ENCODE assay signal across 28 cellular contexts in genomic region chr22:49594078-49594477, GRCh38.
DNase-seq lines count a peak whose midpoint lies in the region; ATAC-seq, FAIRE-seq and TF ChIP-seq lines count a peak whose summit lies in the region.
"Had no signal": no experiment of that assay in that cellular context is flagged by ENCODE, and none has a peak within 500 bp of the region (broad histone marks: within the 10 kb centered on the region; RNA-seq: fewer than 3 reads in every experiment).

No MANE protein-coding gene starts in this region.

- no peaks in the 10 kb centered on the region for H3K4me1 ChIP-seq in kidney (ENCODE audit: control insufficient read depth in 1 of 2, insufficient read depth in 1 of 2, low read depth in 1 of 2, low read length in 2 of 2)
- H3K4me1 ChIP-seq in upper lobe of left lung = peaks cover 0 to 21% (median 9%) of the 10 kb centered on the region in 4 donors
- H3K4me1 ChIP-seq: BE2C had no signal

- H3K4me1 Mint-ChIP-seq in activated naive CD4-positive, alpha-beta T cell treated with anti-CD3 and anti-CD28 coated beads, Interleukin-2, amount 10 ng/mL, durations not matched to agents 7 days and 5 days = no peaks in the 10 kb centered on the region
- H3K4me1 Mint-ChIP-seq: CD14-positive monocyte; CD8-positive, alpha-beta memory T cell had no signal

- no peaks in the 10 kb centered on the region for H3K27me3 ChIP-seq in upper lobe of left lung
- H3K27me3 ChIP-seq: BE2C, BLaER1 had no signal

- FAIRE-seq in kidney (lab: Jason Lieb, UNC) = no peak
- FAIRE-seq: A204.1, GM12878, GM12892, GM18507 had no signal

- H3K27ac Mint-ChIP-seq in activated naive CD4-positive, alpha-beta T cell treated with anti-CD3 and anti-CD28 coated beads, Interleukin-2, amount 10 ng/mL, durations not matched to agents 7 days and 5 days = no peak overlapping the region
- H3K27ac Mint-ChIP-seq in activated naive CD4-positive, alpha-beta T cell treated with anti-CD3 and anti-CD28 coated beads, Interleukin-2, amount 50 U/mL, for 72 hours = no peak overlapping the region
- H3K27ac Mint-ChIP-seq: CD14-positive monocyte; CD4-positive, alpha-beta memory T cell; CD4-positive, CD25-positive, alpha-beta regulatory T cell had no signal

- WGBS in upper lobe of left lung, 2 donors = 80 to 82% methylated on average over 5 to 6 of the region's 6 CpGs

- intact Hi-C loops in kidney (cut with DNase I) = no loop called here

- H3K9me3 Mint-ChIP-seq in activated naive CD4-positive, alpha-beta T cell treated with anti-CD3 and anti-CD28 coated beads, Interleukin-2, amount 10 ng/mL, durations not matched to agents 7 days and 5 days = peaks cover 1% of the 10 kb centered on the region
- H3K9me3 Mint-ChIP-seq in activated naive CD4-positive, alpha-beta T cell treated with anti-CD3 and anti-CD28 coated beads, Interleukin-2, amount 50 U/mL, for 72 hours = no peaks in the 10 kb centered on the region
- H3K9me3 Mint-ChIP-seq: CD4-positive, alpha-beta memory T cell; CD4-positive, CD25-positive, alpha-beta regulatory T cell had no signal

- DNase-seq in activated naive CD4-positive, alpha-beta T cell treated with anti-CD3 and anti-CD28 coated beads, Interleukin-2, amount 10 ng/mL, durations not matched to agents 7 days and 5 days = peak; percentile 1
- no peak for DNase-seq in activated naive CD4-positive, alpha-beta T cell treated with anti-CD3 and anti-CD28 coated beads, Interleukin-2, amount 50 U/mL, for 72 hours (ENCODE audit: low spot score in 2 of 2)
- peak; percentile 39 for DNase-seq in kidney
- DNase-seq in mesenteric fat pad (ENCODE audit: low spot score) = peak; percentile 65
- DNase-seq in upper lobe of left lung = peak in 1 of 2 donors; percentile 27
- no peak for DNase-seq in NCI-H187 treated with DMSO at 0.1 percent for 48 hours (lab: John Stamatoyannopoulos, UW)
- DNase-seq: ACHN; BE2C; C1 segment of cervical spinal cord; CD4-positive, alpha-beta memory T cell; CD4-positive, CD25-positive, alpha-beta regulatory T cell; CD8-positive, alpha-beta memory T cell; COR-L47; DMS 273 treated with DMSO at 0.1 percent for 48 hours; DMS153; DMS53; DMS79; DND-41; EL; GDM1 had no signal

- H3K27ac ChIP-seq in kidney (ENCODE audit: low read depth in 2 of 2, low read length in 2 of 2) (no peak overlapping the region), upper lobe of left lung (peak overlapping the region; percentile 54 to 85 (median 78))
- H3K27ac ChIP-seq: 22Rv1, BLaER1 had no signal

- CTCF ChIA-PET in activated naive CD4-positive, alpha-beta T cell treated with anti-CD3 and anti-CD28 coated beads, Interleukin-2, amount 10 ng/mL, durations not matched to agents 7 days and 5 days (lab: Charles Lee) = no interaction called here

- H3K9me3 ChIP-seq in kidney (ENCODE audit: control insufficient read depth in 1 of 2, low read length in 2 of 2) = peaks cover 3 to 4% of the 10 kb centered on the region in 2 donors
- no peaks in the 10 kb centered on the region for H3K9me3 ChIP-seq in upper lobe of left lung
- H3K9me3 ChIP-seq: BE2C had no signal

- TF ChIP-seq POLR2A in upper lobe of left lung (IDR thresholded peaks at IDR 0.05) = no peak

- no peak overlapping the region for H3K4me3 Mint-ChIP-seq in activated naive CD4-positive, alpha-beta T cell treated with anti-CD3 and anti-CD28 coated beads, Interleukin-2, amount 10 ng/mL, durations not matched to agents 7 days and 5 days
- H3K4me3 Mint-ChIP-seq: CD14-positive monocyte; CD4-positive, alpha-beta memory T cell; CD4-positive, CD25-positive, alpha-beta regulatory T cell; CD8-positive, alpha-beta memory T cell had no signal

- no peak overlapping the region for H3K9ac ChIP-seq in kidney (ENCODE audit: low read length in 2 of 2)
- H3K9ac ChIP-seq: BLaER1 had no signal

- ATAC-seq in activated naive CD4-positive, alpha-beta T cell treated with anti-CD3 and anti-CD28 coated beads, Interleukin-2, amount 50 U/mL, for 72 hours = no peak
- no peak for ATAC-seq in upper lobe of left lung (ENCODE audit: low FRiP score in 2 of 2)
- ATAC-seq in GM21786 (IDR thresholded peaks at IDR 0.05; ENCODE audit: unreplicated experiment) = no peak
- ATAC-seq: GM12878 had no signal

- no peaks in the 10 kb centered on the region for H3K36me3 ChIP-seq in kidney (ENCODE audit: control insufficient read depth in 1 of 2, insufficient read depth in 2 of 2, low read length in 2 of 2)
- H3K36me3 ChIP-seq in upper lobe of left lung = no peaks in the 10 kb centered on the region
- H3K36me3 ChIP-seq: BE2C had no signal

- no peak overlapping the region for H3K4me3 ChIP-seq in kidney (ENCODE audit: low read length in 2 of 2)
- no peak overlapping the region for H3K4me3 ChIP-seq in upper lobe of left lung
- H3K4me3 ChIP-seq: BLaER1, GM12878 had no signal

- H3K36me3 Mint-ChIP-seq in activated naive CD4-positive, alpha-beta T cell treated with anti-CD3 and anti-CD28 coated beads, Interleukin-2, amount 10 ng/mL, durations not matched to agents 7 days and 5 days = no peaks in the 10 kb centered on the region
- no peaks in the 10 kb centered on the region for H3K36me3 Mint-ChIP-seq in activated naive CD4-positive, alpha-beta T cell treated with anti-CD3 and anti-CD28 coated beads, Interleukin-2, amount 50 U/mL, for 72 hours
- H3K36me3 Mint-ChIP-seq: CD4-positive, CD25-positive, alpha-beta regulatory T cell had no signal

- no peak for TF ChIP-seq EP300 in upper lobe of left lung (IDR thresholded peaks at IDR 0.05)

- H3K27me3 Mint-ChIP-seq in activated naive CD4-positive, alpha-beta T cell treated with anti-CD3 and anti-CD28 coated beads, Interleukin-2, amount 10 ng/mL, durations not matched to agents 7 days and 5 days = no peaks in the 10 kb centered on the region
- H3K27me3 Mint-ChIP-seq: CD4-positive, alpha-beta memory T cell; CD4-positive, CD25-positive, alpha-beta regulatory T cell; CD8-positive, alpha-beta memory T cell had no signal

- TF ChIP-seq CTCF in kidney (IDR thresholded peaks at IDR 0.05; ENCODE audit: borderline replicate concordance, extremely low read depth, insufficient read depth) (no peak), upper lobe of left lung (IDR thresholded peaks at IDR 0.05) (no peak)

Comparison
In these comparisons a context has a peak if more than half of its experiments do, and no peak if none do; other contexts are left out.
1. DNase-seq: peak in activated naive CD4-positive, alpha-beta T cell treated with anti-CD3 and anti-CD28 coated beads, Interleukin-2, amount 10 ng/mL, durations not matched to agents 7 days and 5 days (single experiment), kidney (single experiment) and mesenteric fat pad (single experiment); none in activated naive CD4-positive, alpha-beta T cell treated with anti-CD3 and anti-CD28 coated beads, Interleukin-2, amount 50 U/mL, for 72 hours (0 of 2) and NCI-H187 treated with DMSO at 0.1 percent for 48 hours (single experiment).
2. H3K27ac ChIP-seq: peak in upper lobe of left lung (4 of 4); none in kidney (0 of 2).